ENCODE assay signal across 18 cellular contexts in genomic region chr11:105155679-105156078, GRCh38. TPM values are rescaled to one million over a fixed set of nuclear protein-coding genes. Genes with fewer than 3 reads are reported as not detected.
DNase-seq lines count a peak whose midpoint lies in the region; ATAC-seq and TF ChIP-seq lines count a peak whose summit lies in the region.
"Had no signal": no experiment of that assay in that cellular context is flagged by ENCODE, and none has a peak within 500 bp of the region (broad histone marks: within the 10 kb centered on the region; RNA-seq: fewer than 3 reads in every experiment).

No MANE protein-coding gene starts in this region.

- no peak overlapping the region for H3K4ac ChIP-seq in mesendoderm (ENCODE audit: low read depth, low read length)

- H4K8ac ChIP-seq in mesendoderm (ENCODE audit: low read depth, low read length): no peak overlapping the region

- no CpG with 5 or more reads among the region's 6 CpGs for WGBS in mesendoderm (ENCODE audit: extremely low coverage, insufficient coverage, low lambda C conversion rate)

- no peak overlapping the region for H3K23ac ChIP-seq in mesendoderm (ENCODE audit: low read length)

- H3K4me2 ChIP-seq in GM23338: no peak overlapping the region
- no peak overlapping the region for H3K4me2 ChIP-seq in mesendoderm (ENCODE audit: low read length)
- H3K4me2 ChIP-seq: BLaER1 had no signal

- no peaks in the 10 kb centered on the region for H3K79me2 ChIP-seq in GM23338 (replicated peaks; ENCODE audit: insufficient read depth)
- no peaks in the 10 kb centered on the region for H3K79me2 ChIP-seq in mesendoderm (ENCODE audit: control insufficient read depth, insufficient read depth, low read length)

- no peak overlapping the region for H3K56ac ChIP-seq in mesendoderm (ENCODE audit: low read length)

- H3K27me3 ChIP-seq in GM23338 (ENCODE audit: insufficient read depth) (no peaks in the 10 kb centered on the region), mesendoderm (ENCODE audit: insufficient read depth, low read length, poor library complexity) (no peaks in the 10 kb centered on the region)
- H3K27me3 ChIP-seq: BLaER1 had no signal

- H3K79me1 ChIP-seq in mesendoderm (ENCODE audit: low read length): no peaks in the 10 kb centered on the region

- H3K27ac Mint-ChIP-seq in GM23338: peak overlapping the region; percentile 16; the same call in 1 of the 2 replicates
- H3K27ac Mint-ChIP-seq in WTC11: no peak overlapping the region; the same call in 1 of the 2 replicates
- H3K27ac Mint-ChIP-seq: CD14-positive monocyte; CD4-positive, alpha-beta memory T cell had no signal

- CTCF ChIA-PET in WTC11 (lab: Charles Lee): no interaction called here

- 0 out of 2 replicates have a peak, but pooled peaks cover 9% of the 10 kb centered on the region for H3K9me2 ChIP-seq in GM23338 (ENCODE audit: insufficient read depth)

- POLR2A ChIA-PET in WTC11 (lab: Charles Lee): no interaction called here

- no peak overlapping the region for H2AK5ac ChIP-seq in mesendoderm (ENCODE audit: low read length)

- H3K9me3 Mint-ChIP-seq in GM23338: no peaks in the 10 kb centered on the region
- peaks cover 13% of the 10 kb centered on the region for H3K9me3 Mint-ChIP-seq in WTC11
- H3K9me3 Mint-ChIP-seq: CD4-positive, alpha-beta memory T cell had no signal

- no peak overlapping the region for H2BK5ac ChIP-seq in mesendoderm (ENCODE audit: low read length)

- no peaks in the 10 kb centered on the region for H4K20me1 ChIP-seq in GM23338 (replicated peaks; ENCODE audit: insufficient read depth)
- H4K20me1 ChIP-seq: BLaER1 had no signal

- H3K27ac ChIP-seq in GM23338 (ENCODE audit: low read depth) (no peak overlapping the region), epithelial cell of prostate (peak overlapping the region; percentile 19), mesendoderm (ENCODE audit: low read depth, low read length) (no peak overlapping the region)
- H3K27ac ChIP-seq: BLaER1, GM23248 had no signal

- no peaks in the 10 kb centered on the region for H3F3A ChIP-seq in GM23338 (replicated peaks; ENCODE audit: low read depth)

- H3K4me3 Mint-ChIP-seq in GM23338 (no peak overlapping the region), WTC11 (no peak overlapping the region)
- H3K4me3 Mint-ChIP-seq: CD14-positive monocyte; CD4-positive, alpha-beta memory T cell had no signal

- no peaks in the 10 kb centered on the region for H3K27me3 Mint-ChIP-seq in GM23338 (ENCODE audit: insufficient read depth, low read depth, poor library complexity)
- H3K27me3 Mint-ChIP-seq in WTC11 (ENCODE audit: low read depth): no peaks in the 10 kb centered on the region
- H3K27me3 Mint-ChIP-seq: CD4-positive, alpha-beta memory T cell had no signal

- ATAC-seq in GM23338 (no peak), WTC11 (peak; percentile 73)
- ATAC-seq: HepG2 had no signal

- no peak overlapping the region for H4K5ac ChIP-seq in mesendoderm (ENCODE audit: low read length)

- no peaks in the 10 kb centered on the region for H3K36me3 Mint-ChIP-seq in GM23338 (ENCODE audit: low read depth)
- H3K36me3 Mint-ChIP-seq in WTC11: no peaks in the 10 kb centered on the region
- H3K36me3 Mint-ChIP-seq: CD14-positive monocyte; CD4-positive, alpha-beta memory T cell had no signal

- peaks cover 6% of the 10 kb centered on the region; the same call in 1 of the 2 replicates for H3K4me1 ChIP-seq in GM23338 (ENCODE audit: insufficient read depth)
- H3K4me1 ChIP-seq in mesendoderm (ENCODE audit: control insufficient read depth, low read depth, low read length): no peaks in the 10 kb centered on the region
- H3K4me1 ChIP-seq: BLaER1 had no signal

- H3K4me1 Mint-ChIP-seq in GM23338 (peaks cover 10% of the 10 kb centered on the region), WTC11 (peaks cover 14% of the 10 kb centered on the region)
- H3K4me1 Mint-ChIP-seq: CD4-positive, alpha-beta memory T cell had no signal

- no peak overlapping the region for H2BK15ac ChIP-seq in mesendoderm (replicated peaks; ENCODE audit: low read depth)

- H2BK120ac ChIP-seq in mesendoderm (ENCODE audit: low read depth, low read length): no peak overlapping the region

- peak overlapping the region; percentile 95 for H2AFZ ChIP-seq in GM23338
- H2AFZ ChIP-seq: GM23248 had no signal

- H3K4me3 ChIP-seq in GM23338 (no peak overlapping the region), mesendoderm (ENCODE audit: low read length) (no peak overlapping the region)
- H3K4me3 ChIP-seq: BLaER1, GM23248 had no signal

- no peak overlapping the region for H3K18ac ChIP-seq in mesendoderm (ENCODE audit: low read length)

- DNase-seq in GM23338 (ENCODE audit: low spot score): peak; percentile 17
- DNase-seq in WTC11 (ENCODE audit: low spot score): no peak
- DNase-seq in epithelial cell of prostate (ENCODE audit: low read depth, low spot score): no peak
- peak; percentile 48 for DNase-seq in mesendoderm
- DNase-seq in GM03348 (ENCODE audit: low spot score): no peak
- no peak for DNase-seq in D341Med (ENCODE audit: low spot score)
- DNase-seq in EL: no peak
- DNase-seq: 8988T; CD4-positive, alpha-beta memory T cell; DMS79 treated with DMSO at 0.1 percent for 48 hours; GM23248; H7 had no signal

- TF ChIP-seq CTCF in GM23338 (conservative IDR thresholded peaks at IDR 0.05; ENCODE audit: low read depth in 2 of 2): no peak
- TF ChIP-seq CTCF in WTC11 (IDR thresholded peaks at IDR 0.05): no peak

- H3K36me3 ChIP-seq in GM23338 (ENCODE audit: insufficient read depth) (no peaks in the 10 kb centered on the region), mesendoderm (ENCODE audit: control insufficient read depth, insufficient read depth, low read length) (no peaks in the 10 kb centered on the region)
- H3K36me3 ChIP-seq: BLaER1 had no signal

- H3K9ac ChIP-seq in mesendoderm (ENCODE audit: low read length): no peak overlapping the region
- H3K9ac ChIP-seq: BLaER1, GM23248 had no signal

TF ChIP-seq in GM23338, 12 proteins besides CTCF, POLR2A, EP300 and RAD21 (continues in another document):
- TF ChIP-seq NANOG (IDR thresholded peaks at IDR 0.05; ENCODE audit: borderline replicate concordance) (no peak), EZH2phosphoT487 (IDR thresholded peaks at IDR 0.05; ENCODE audit: unreplicated experiment) (no peak), ZNF331 (CRISPR knock-in tag; IDR thresholded peaks at IDR 0.05; ENCODE audit: low read depth) (no peak), ETS1 (IDR thresholded peaks at IDR 0.05) (no peak)

TF ChIP-seq in WTC11, 78 proteins besides CTCF, POLR2A, EP300 and RAD21:
- TF ChIP-seq CBFB (CRISPR knock-in tag; IDR thresholded peaks at IDR 0.05; ENCODE audit: low read depth) (no peak), MXD4 (CRISPR knock-in tag; IDR thresholded peaks at IDR 0.05; ENCODE audit: borderline replicate concordance) (no peak), ELF4 (CRISPR knock-in tag; IDR thresholded peaks at IDR 0.05; ENCODE audit: low read depth) (no peak), USF1 (CRISPR knock-in tag; IDR thresholded peaks at IDR 0.05) (no peak), KAT7 (CRISPR knock-in tag; IDR thresholded peaks at IDR 0.05; ENCODE audit: borderline replicate concordance) (no peak), ZBTB21 (CRISPR knock-in tag; IDR thresholded peaks at IDR 0.05; ENCODE audit: borderline replicate concordance) (no peak), NR3C1 (CRISPR knock-in tag; conservative IDR thresholded peaks at IDR 0.05; ENCODE audit: low read depth) (no peak), NR2C2 (CRISPR knock-in tag; IDR thresholded peaks at IDR 0.05) (no peak), MLX (CRISPR knock-in tag; IDR thresholded peaks at IDR 0.05) (no peak), E2F4 (CRISPR knock-in tag; IDR thresholded peaks at IDR 0.05; ENCODE audit: borderline replicate concordance, low read depth) (no peak)
- TF ChIP-seq, protein P1, sequence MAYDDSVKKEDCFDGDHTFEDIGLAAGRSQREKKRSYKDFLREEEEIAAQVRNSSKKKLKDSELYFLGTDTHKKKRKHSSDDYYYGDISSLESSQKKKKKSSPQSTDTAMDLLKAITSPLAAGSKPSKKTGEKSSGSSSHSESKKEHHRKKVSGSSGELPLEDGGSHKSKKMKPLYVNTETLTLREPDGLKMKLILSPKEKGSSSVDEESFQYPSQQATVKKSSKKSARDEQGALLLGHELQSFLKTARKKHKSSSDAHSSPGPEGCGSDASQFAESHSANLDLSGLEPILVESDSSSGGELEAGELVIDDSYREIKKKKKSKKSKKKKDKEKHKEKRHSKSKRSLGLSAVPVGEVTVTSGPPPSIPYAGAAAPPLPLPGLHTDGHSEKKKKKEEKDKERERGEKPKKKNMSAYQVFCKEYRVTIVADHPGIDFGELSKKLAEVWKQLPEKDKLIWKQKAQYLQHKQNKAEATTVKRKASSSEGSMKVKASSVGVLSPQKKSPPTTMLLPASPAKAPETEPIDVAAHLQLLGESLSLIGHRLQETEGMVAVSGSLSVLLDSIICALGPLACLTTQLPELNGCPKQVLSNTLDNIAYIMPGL (CRISPR knock-in tag; IDR thresholded peaks at IDR 0.05): no peak

RNA-seq across cellular contexts. Expression of gene CARD18, which starts 16.1 kb away (rescaled TPM):
- total RNA-seq in GM23338 (2014; rRNA removed; shearing (Covaris generic)): not detected in 2 replicates
- not detected in 2 replicates for polyA plus RNA-seq in GM23338 (2016; fragmentation: Nextera tagmentation; extraction: Ambion mirVana)
- not detected in 3 replicates for total RNA-seq in WTC11 (2021)
- polyA plus RNA-seq in mesendoderm (2013, experiment 1 of 2): not detected
- polyA plus RNA-seq in mesendoderm (2013, experiment 2 of 2): not detected
- total RNA-seq: A673; CD4-positive, alpha-beta memory T cell; G401; GM23248; H7; HepG2 had no signal
- polyA plus RNA-seq: AG04450; CD14-positive monocyte; CD4-positive, alpha-beta memory T cell; GM23248; HepG2 had no signal

Comparison
In these comparisons a context has a peak if more than half of its experiments do, and no peak if none do; other contexts are left out.
1. DNase-seq: peak in GM23338 (single experiment) and mesendoderm (single experiment); none in WTC11 (single experiment), epithelial cell of prostate (single experiment), GM03348 (single experiment), D341Med (single experiment) and EL (single experiment).